8 cellular contexts compared by ENCODE assay signal in genomic region chr10:49518982-49519578, GRCh38. TPM values are rescaled to one million over a fixed set of nuclear protein-coding genes. Genes with fewer than 3 reads are reported as not detected.
DNase-seq lines count a peak whose midpoint lies in the region; ATAC-seq, FAIRE-seq and TF ChIP-seq lines count a peak whose summit lies in the region.

No MANE protein-coding gene starts in this region.

- no peak overlapping the region for H3K27ac Mint-ChIP-seq in activated CD8-positive, alpha-beta memory T cell treated with anti-CD3 and anti-CD28 coated beads, Interleukin-2, amount 10 ng/mL, durations not matched to agents 7 days and 5 days

- no peaks in the 10 kb centered on the region for H3K27me3 ChIP-seq in lung (ENCODE audit: control insufficient read depth, insufficient read depth)
- H3K27me3 ChIP-seq in aorta (ENCODE audit: control insufficient read depth in 1 of 2, insufficient read depth in 2 of 2, low read length in 1 of 2) = no peaks in the 10 kb centered on the region

- ATAC-seq in activated CD8-positive, alpha-beta memory T cell treated with anti-CD3 and anti-CD28 coated beads, Interleukin-2, amount 10 ng/mL, durations not matched to agents 7 days and 5 days = peak; percentile 78
- peak; percentile 43 for ATAC-seq in HG02798 (IDR thresholded peaks at IDR 0.05; ENCODE audit: poor library complexity, unreplicated experiment)
- peak; percentile 77 for ATAC-seq in lung (ENCODE audit: insufficient read depth, low FRiP score)
- ATAC-seq in aorta (ENCODE audit: low FRiP score) = peak; percentile 74

- peak; percentile 46 for TF ChIP-seq CTCF in lung (IDR thresholded peaks at IDR 0.05; ENCODE audit: control extremely low read depth, extremely low read depth)

- H3K4me3 ChIP-seq in lung (no peak overlapping the region), aorta (ENCODE audit: low read length in 2 of 2) (no peak overlapping the region)

- no peaks in the 10 kb centered on the region for H3K9me3 Mint-ChIP-seq in activated CD8-positive, alpha-beta memory T cell treated with anti-CD3 and anti-CD28 coated beads, Interleukin-2, amount 10 ng/mL, durations not matched to agents 7 days and 5 days (ENCODE audit: low read depth)

- CTCF ChIA-PET in activated CD8-positive, alpha-beta memory T cell treated with anti-CD3 and anti-CD28 coated beads, Interleukin-2, amount 10 ng/mL, durations not matched to agents 7 days and 5 days (lab: Charles Lee) = interaction anchor here (1.0 to 6.5 kb wide), 15 partner anchors 8 to 863 kb away, joined by 3 to 61 read pairs (median 6); partner anchors contain the start of gene ERCC6

- H3K36me3 ChIP-seq in lung (ENCODE audit: control insufficient read depth in 2 of 2, insufficient read depth in 2 of 2, low read length in 2 of 2) = peaks cover 7 to 15% of the 10 kb centered on the region in 2 donors
- H3K36me3 ChIP-seq in aorta (ENCODE audit: control insufficient read depth in 1 of 2, insufficient read depth in 2 of 2, low read length in 1 of 2) = peaks cover 5 to 8% of the 10 kb centered on the region in 2 donors

- no peak overlapping the region for H3K27ac ChIP-seq in lung (ENCODE audit: low read depth in 1 of 2, low read length in 1 of 2)
- H3K27ac ChIP-seq in aorta (ENCODE audit: low read depth in 1 of 2, low read length in 2 of 2) = no peak overlapping the region

- no peak overlapping the region for H3K4me3 Mint-ChIP-seq in activated CD8-positive, alpha-beta memory T cell treated with anti-CD3 and anti-CD28 coated beads, Interleukin-2, amount 10 ng/mL, durations not matched to agents 7 days and 5 days

- no peaks in the 10 kb centered on the region for H3K4me1 Mint-ChIP-seq in activated CD8-positive, alpha-beta memory T cell treated with anti-CD3 and anti-CD28 coated beads, Interleukin-2, amount 10 ng/mL, durations not matched to agents 7 days and 5 days

- WGBS in lung, 2 donors = 56 to 65% methylated on average over 3 of the region's 3 CpGs
- WGBS in aorta, 2 donors = 57% methylated on average over 3 of the region's 3 CpGs

- intact Hi-C loops in aorta (cut with DNase I) = loop anchor here in 1 of 2 donors (10.0 kb wide), 1 partner anchor 114 kb away; no protein-coding TSS in a partner anchor

- FAIRE-seq in RCC 7860 (lab: Jason Lieb, UNC) = peak; percentile 14

- DNase-seq in activated CD8-positive, alpha-beta memory T cell treated with anti-CD3 and anti-CD28 coated beads, Interleukin-2, amount 10 ng/mL, durations not matched to agents 7 days and 5 days = peak; percentile 50
- no peak for DNase-seq in activated CD8-positive, alpha-beta memory T cell treated with anti-CD3 and anti-CD28 coated beads, Interleukin-2, amount 50 U/mL, for 48 hours
- DNase-seq in RCC 7860 (ENCODE audit: low spot score) = peak; percentile 9
- peak; percentile 79 for DNase-seq in dermis blood vessel endothelial cell
- no peak for DNase-seq in lung (ENCODE audit: low spot score)
- no peak for DNase-seq in aorta
- DNase-seq in stimulated activated naive CD4-positive, alpha-beta T cell treated with Interleukin-2 at 50 U/mL for 16 hours (lab: John Stamatoyannopoulos, UW) = no peak

- H3K9me3 ChIP-seq in lung (ENCODE audit: control insufficient read depth in 2 of 2, insufficient read depth in 1 of 2, low read length in 1 of 2) (no peaks in the 10 kb centered on the region), aorta (ENCODE audit: control insufficient read depth, low read length) (no peaks in the 10 kb centered on the region)

- no peaks in the 10 kb centered on the region for H3K27me3 Mint-ChIP-seq in activated CD8-positive, alpha-beta memory T cell treated with anti-CD3 and anti-CD28 coated beads, Interleukin-2, amount 10 ng/mL, durations not matched to agents 7 days and 5 days

- H3K4me1 ChIP-seq in lung (ENCODE audit: control insufficient read depth in 2 of 2, insufficient read depth in 2 of 2, low read length in 2 of 2) (no peaks in the 10 kb centered on the region), aorta (ENCODE audit: control insufficient read depth in 1 of 2, insufficient read depth in 2 of 2, low read length in 2 of 2) (peaks cover 5 to 7% of the 10 kb centered on the region in 2 donors)

- peaks cover 13% of the 10 kb centered on the region for H3K36me3 Mint-ChIP-seq in activated CD8-positive, alpha-beta memory T cell treated with anti-CD3 and anti-CD28 coated beads, Interleukin-2, amount 10 ng/mL, durations not matched to agents 7 days and 5 days

RNA-seq across cellular contexts. Expression of gene ERCC6, which starts 19.8 kb away (rescaled TPM):
- total RNA-seq in activated CD8-positive, alpha-beta memory T cell treated with anti-CD3 and anti-CD28 coated beads, Interleukin-2, amount 10 ng/mL, durations not matched to agents 7 days and 5 days = 10 to 100 TPM; 19.2 to 28.1 TPM
- total RNA-seq in dermis blood vessel endothelial cell (14.5 and 16.0 TPM in 2 replicates), lung (10 to 100 TPM; 18.9 to 27.2 TPM), aorta (10 to 100 TPM; 36.2 to 48.4 TPM)
- polyA plus RNA-seq in lung (1 to 10 TPM; 2.8 to 3.5 TPM), aorta (10 to 100 TPM in 1 of 2 donors, 1 to 10 TPM in 1; 8.5 to 16.0 TPM)

Comparison
In these comparisons a context has a peak if more than half of its experiments do, and no peak if none do; other contexts are left out.
1. DNase-seq: peak in activated CD8-positive, alpha-beta memory T cell treated with anti-CD3 and anti-CD28 coated beads, Interleukin-2, amount 10 ng/mL, durations not matched to agents 7 days and 5 days (single experiment), RCC 7860 (single experiment) and dermis blood vessel endothelial cell (single experiment); none in activated CD8-positive, alpha-beta memory T cell treated with anti-CD3 and anti-CD28 coated beads, Interleukin-2, amount 50 U/mL, for 48 hours (single experiment), lung (single experiment), aorta (0 of 2) and stimulated activated naive CD4-positive, alpha-beta T cell treated with Interleukin-2 at 50 U/mL for 16 hours (single experiment).
2. Peak in every context shown above with its lines, with median percentiles within 50 percentile points of each other: ATAC-seq.